17 cellular contexts compared by ENCODE assay signal in genomic region chr3:38221005-38221404, GRCh38. TPM values are rescaled to one million over a fixed set of nuclear protein-coding genes. Genes with fewer than 3 reads are reported as not detected.
DNase-seq lines count a peak whose midpoint lies in the region; ATAC-seq and TF ChIP-seq lines count a peak whose summit lies in the region.
"Had no signal": no experiment of that assay in that cellular context is flagged by ENCODE, and none has a peak within 500 bp of the region (broad histone marks: within the 10 kb centered on the region; RNA-seq: fewer than 3 reads in every experiment).

No MANE protein-coding gene starts in this region.

- H3K4me3 Mint-ChIP-seq in activated naive CD4-positive, alpha-beta T cell treated with anti-CD3 and anti-CD28 coated beads, Interleukin-2, amount 50 U/mL, for 24 hours = no peak overlapping the region
- H3K4me3 Mint-ChIP-seq in HFFc6 = no peak overlapping the region
- H3K4me3 Mint-ChIP-seq in T-helper 17 cell = no peak overlapping the region
- no peak overlapping the region for H3K4me3 Mint-ChIP-seq in glutamatergic neuron (ENCODE audit: unreplicated experiment)
- H3K4me3 Mint-ChIP-seq: CD4-positive, alpha-beta T cell; IgD-negative memory B cell had no signal

- TF ChIP-seq CTCF in HFFc6 (IDR thresholded peaks at IDR 0.05) (no peak), glutamatergic neuron (IDR thresholded peaks at IDR 0.05; ENCODE audit: partially characterized antibody, unreplicated experiment) (no peak)

- H3K4me1 Mint-ChIP-seq in activated naive CD4-positive, alpha-beta T cell treated with anti-CD3 and anti-CD28 coated beads, Interleukin-2, amount 50 U/mL, for 24 hours = peaks cover 18% of the 10 kb centered on the region
- H3K4me1 Mint-ChIP-seq in HFFc6 (ENCODE audit: low read depth) = peaks cover 55% of the 10 kb centered on the region
- H3K4me1 Mint-ChIP-seq in T-helper 17 cell = peaks cover 10% of the 10 kb centered on the region
- H3K4me1 Mint-ChIP-seq in glutamatergic neuron (ENCODE audit: low read depth, unreplicated experiment) = peaks cover 16% of the 10 kb centered on the region

- no peaks in the 10 kb centered on the region for H3K27me3 Mint-ChIP-seq in activated naive CD4-positive, alpha-beta T cell treated with anti-CD3 and anti-CD28 coated beads, Interleukin-2, amount 50 U/mL, for 24 hours
- H3K27me3 Mint-ChIP-seq in HFFc6 (ENCODE audit: insufficient read depth) = no peaks in the 10 kb centered on the region; the same call in 1 of the 2 replicates
- H3K27me3 Mint-ChIP-seq in T-helper 17 cell = no peaks in the 10 kb centered on the region
- peaks cover 4% of the 10 kb centered on the region for H3K27me3 Mint-ChIP-seq in glutamatergic neuron (ENCODE audit: unreplicated experiment)
- H3K27me3 Mint-ChIP-seq: CD4-positive, alpha-beta T cell; IgD-negative memory B cell had no signal

- H3K36me3 Mint-ChIP-seq in activated naive CD4-positive, alpha-beta T cell treated with anti-CD3 and anti-CD28 coated beads, Interleukin-2, amount 50 U/mL, for 24 hours = peaks cover 19% of the 10 kb centered on the region
- H3K36me3 Mint-ChIP-seq in HFFc6 (ENCODE audit: low read depth) = peaks cover 47% of the 10 kb centered on the region
- peaks cover 11% of the 10 kb centered on the region for H3K36me3 Mint-ChIP-seq in T-helper 17 cell (ENCODE audit: low read depth)
- no peaks in the 10 kb centered on the region for H3K36me3 Mint-ChIP-seq in glutamatergic neuron (ENCODE audit: unreplicated experiment)

- H3K9me3 Mint-ChIP-seq in activated naive CD4-positive, alpha-beta T cell treated with anti-CD3 and anti-CD28 coated beads, Interleukin-2, amount 50 U/mL, for 24 hours = no peaks in the 10 kb centered on the region
- H3K9me3 Mint-ChIP-seq in HFFc6 (no peaks in the 10 kb centered on the region), glutamatergic neuron (ENCODE audit: unreplicated experiment) (peaks cover 5% of the 10 kb centered on the region)
- H3K9me3 Mint-ChIP-seq: CD4-positive, alpha-beta T cell; IgD-negative memory B cell had no signal

- ATAC-seq in T-helper 17 cell (no peak), HG03097 (IDR thresholded peaks at IDR 0.05; ENCODE audit: low FRiP score, unreplicated experiment) (no peak)

- peak overlapping the region; percentile 11 for H3K27ac Mint-ChIP-seq in activated naive CD4-positive, alpha-beta T cell treated with anti-CD3 and anti-CD28 coated beads, Interleukin-2, amount 50 U/mL, for 24 hours
- H3K27ac Mint-ChIP-seq in HFFc6 = 0 out of 2 replicates have a peak overlapping the region, but pooled peaks have one; percentile 1
- H3K27ac Mint-ChIP-seq in T-helper 17 cell = peak overlapping the region; percentile 14
- H3K27ac Mint-ChIP-seq in glutamatergic neuron (ENCODE audit: unreplicated experiment) = peak overlapping the region; percentile 50
- H3K27ac Mint-ChIP-seq: CD4-positive, alpha-beta T cell had no signal

- DNase-seq in activated naive CD4-positive, alpha-beta T cell treated with Interleukin-2 at 50 U/mL for 16 hours = no peak
- DNase-seq in HFFc6 (no peak), T-helper 17 cell (no peak), glutamatergic neuron (no peak), NCI-H1930 (lab: John Stamatoyannopoulos, UW) (no peak)
- DNase-seq: ACHN; BE2C; C1 segment of cervical spinal cord; CD4-positive, alpha-beta T cell; DMS153; DMS79; GDM1; GM23248 had no signal

- no peaks in the 10 kb centered on the region for H3K9me3 ChIP-seq in T-helper 17 cell (ENCODE audit: control insufficient read depth, low read length, poor library complexity, severe bottlenecking)
- H3K9me3 ChIP-seq: BE2C, HAP-1 had no signal

RNA-seq across cellular contexts. Expression of gene SLC22A13, which starts 44.6 kb away (rescaled TPM):
- under 1 TPM in 5 of 6 experiments, not detected in 1; 0.17 to 0.30 (median 0.20) TPM for total RNA-seq in HFFc6 (2021; fragmentation: NEBNext Ultra II Directional; extraction: Animal tissue kit (Norgen Biotek cat#: 25700))
- total RNA-seq in T-helper 17 cell = under 1 TPM; 0.23 to 0.32 TPM
- total RNA-seq in glutamatergic neuron (ENCODE audit: unreplicated experiment) = 1.5 TPM

RNA-seq across cellular contexts. Expression of gene OXSR1, which starts 55.7 kb away (rescaled TPM):
- total RNA-seq in HFFc6 (2021; fragmentation: NEBNext Ultra II Directional; extraction: Animal tissue kit (Norgen Biotek cat#: 25700)) = 10 to 100 TPM; 48.5 to 54.3 (median 51.5) TPM
- total RNA-seq in T-helper 17 cell = 10 to 100 TPM; 39.8 to 51.9 TPM
- 80.7 TPM for total RNA-seq in glutamatergic neuron (ENCODE audit: unreplicated experiment)
